Comparison of ENCODE assay signal across 1 cellular context in the genomic region with DNA sequence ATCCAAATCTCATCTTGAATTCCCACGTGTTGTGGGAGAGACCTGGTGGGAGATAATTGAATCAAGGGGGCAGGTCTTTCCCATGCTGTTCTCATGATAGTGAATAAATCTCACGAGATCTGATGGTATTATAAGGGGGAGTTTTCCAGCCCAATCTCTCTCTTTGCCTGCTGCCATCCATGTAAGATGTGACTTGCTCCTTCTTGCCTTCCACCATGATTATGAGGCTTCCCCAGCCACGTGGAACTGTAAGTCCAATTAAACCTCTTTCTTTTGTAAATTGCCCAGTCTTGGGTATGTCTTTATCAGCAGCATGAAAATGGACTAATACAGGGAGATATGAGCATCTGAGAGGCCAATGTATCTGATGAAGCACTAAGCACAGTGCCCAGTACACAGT. TPM values are rescaled to one million over a fixed set of nuclear protein-coding genes. Genes with fewer than 3 reads are reported as not detected.
"Had no signal": no experiment of that assay in that cellular context is flagged by ENCODE, and none has a peak within 500 bp of the region (broad histone marks: within the 10 kb centered on the region; RNA-seq: fewer than 3 reads in every experiment).

No MANE protein-coding gene starts in this region.

RNA-seq across cellular contexts. Expression of a gene that starts 26.0 kb away (rescaled TPM):
- total RNA-seq: bronchial epithelial cell had no signal
